In the genomic region with DNA sequence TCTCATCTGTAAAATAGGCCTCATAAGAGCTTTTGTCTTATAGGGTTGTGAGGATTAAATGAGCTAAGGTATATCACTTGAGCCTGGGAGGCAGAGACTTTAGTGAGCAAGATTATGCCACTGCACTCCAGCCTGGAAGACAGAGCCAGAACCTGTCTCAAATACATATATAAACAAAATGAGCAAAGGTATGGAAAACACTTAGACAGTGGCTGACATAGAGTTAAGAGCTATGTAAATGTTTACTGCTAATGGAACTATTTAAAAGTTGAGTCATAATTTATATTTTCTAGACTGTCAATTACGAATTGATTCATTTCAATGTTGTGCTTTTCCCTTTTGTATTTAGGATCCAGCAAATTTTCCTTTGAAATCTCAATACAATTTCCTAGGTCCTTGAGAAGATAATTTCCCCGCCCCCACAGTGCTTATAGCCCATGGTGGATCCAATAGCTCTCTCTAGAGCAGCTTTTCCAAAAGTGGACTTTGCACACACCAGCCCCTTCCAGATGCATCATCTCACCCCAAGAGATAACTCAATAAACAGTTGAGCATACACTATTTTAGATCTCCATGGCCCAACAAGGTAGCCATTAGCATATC, we compare ENCODE assay signal across 21 cellular contexts. TPM values are rescaled to one million over a fixed set of nuclear protein-coding genes. Genes with fewer than 3 reads are reported as not detected.
DNase-seq lines count a peak whose midpoint lies in the region; ATAC-seq, FAIRE-seq and TF ChIP-seq lines count a peak whose summit lies in the region.
"Had no signal": no experiment of that assay in that cellular context is flagged by ENCODE, and none has a peak within 500 bp of the region (broad histone marks: within the 10 kb centered on the region; RNA-seq: fewer than 3 reads in every experiment).

No MANE protein-coding gene starts in this region.

- H4K20me1 ChIP-seq in OCI-LY7 (ENCODE audit: insufficient read depth, low read length) (peaks cover 6% of the 10 kb centered on the region), astrocyte (ENCODE audit: insufficient read depth, low read length) (no peaks in the 10 kb centered on the region)

- H3K27ac ChIP-seq in OCI-LY7 (ENCODE audit: low read depth, low read length, poor library complexity, severe bottlenecking), result no peak overlapping the region
- H3K27ac ChIP-seq in astrocyte (ENCODE audit: low read depth, low read length), result no peak overlapping the region
- H3K27ac ChIP-seq: esophagus muscularis mucosa, KMS-11, left lung, SJCRH30, transverse colon had no signal

- no peak for ATAC-seq in stimulated activated naive CD8-positive, alpha-beta T cell treated with anti-CD3 and anti-CD28 coated beads, Interleukin-15, amount 100 ng/mL, for 72 hours
- no peak for ATAC-seq in GM19455 (IDR thresholded peaks at IDR 0.05; ENCODE audit: unreplicated experiment)
- ATAC-seq: activated CD4-positive, CD25-positive, alpha-beta regulatory T cell treated with anti-CD3 and anti-CD28 coated beads, Interleukin-2, amount 50 U/mL, for 24 hours; left lung had no signal

- DNase-seq in activated naive CD4-positive, alpha-beta T cell treated with anti-CD3 and anti-CD28 coated beads for 36 hours, result no peak
- DNase-seq in activated naive CD4-positive, alpha-beta T cell treated with anti-CD3 and anti-CD28 coated beads, Interleukin-2, amount 50 U/mL, for 16 hours, result no peak
- DNase-seq in OCI-LY7 (ENCODE audit: low spot score), result no peak
- no peak for DNase-seq in astrocyte (ENCODE audit: low read depth)
- DNase-seq in stimulated activated naive CD8-positive, alpha-beta T cell treated with anti-CD3 and anti-CD28 coated beads, Interleukin-15, amount 100 ng/mL, for 72 hours, result no peak
- no peak for DNase-seq in NCI-H526 (lab: John Stamatoyannopoulos, UW)
- DNase-seq in NCI-H2081 (lab: John Stamatoyannopoulos, UW), result no peak
- DNase-seq: amygdala; COR-L47; left lung; mucosa of descending colon; NCI-H1092 treated with DMSO at 0.1 percent for 48 hours; NCI-H774; SJCRH30; stimulated activated CD4-positive, alpha-beta T cell treated with anti-CD3 and anti-CD28 coated beads, Interleukin-12 subunit alpha, Interleukin-12 subunit beta, amount 100 ng/mL, for 4 hours; T1000; transverse colon had no signal

- peaks cover 52% of the 10 kb centered on the region for H3K36me3 Mint-ChIP-seq in activated naive CD4-positive, alpha-beta T cell treated with anti-CD3 and anti-CD28 coated beads for 36 hours (ENCODE audit: low read depth)
- H3K36me3 Mint-ChIP-seq in astrocyte (ENCODE audit: low read depth, unreplicated experiment), result peaks cover 3% of the 10 kb centered on the region

- H3K4me3 Mint-ChIP-seq in activated naive CD4-positive, alpha-beta T cell treated with anti-CD3 and anti-CD28 coated beads for 36 hours, result no peak overlapping the region
- H3K4me3 Mint-ChIP-seq in astrocyte (ENCODE audit: unreplicated experiment), result peak overlapping the region; percentile 34
- peak overlapping the region; percentile 82 to 85 for H3K4me3 Mint-ChIP-seq in stimulated activated naive CD8-positive, alpha-beta T cell treated with anti-CD3 and anti-CD28 coated beads, Interleukin-15, amount 100 ng/mL, for 72 hours

- CTCF ChIA-PET in activated naive CD4-positive, alpha-beta T cell treated with anti-CD3 and anti-CD28 coated beads for 36 hours (lab: Charles Lee), result interaction anchor here (0.5 to 4.1 kb wide), 14 partner anchors 11 to 148 kb away, joined by 3 to 51 read pairs (median 5); no protein-coding TSS in a partner anchor
- CTCF ChIA-PET in OCI-LY7 (lab: Charles Lee; ENCODE audit: unreplicated experiment), result interaction anchor here (0.5 to 1.1 kb wide), 5 partner anchors 11 to 147 kb away, joined by 3 to 5 read pairs (median 3); no protein-coding TSS in a partner anchor

- no peak for FAIRE-seq in astrocyte (lab: Jason Lieb, UNC)

- BruUV-seq in OCI-LY7 (replicated peaks; lab: Mats Ljungman, UMichigan), result TSS peak; percentile 24

- H3K4me2 ChIP-seq in OCI-LY7 (ENCODE audit: low read length) (peak overlapping the region; percentile 13; the same call in 1 of the 2 replicates), astrocyte (ENCODE audit: low read length) (no peak overlapping the region)
- H3K4me2 ChIP-seq: KMS-11 had no signal

- H3K9me3 ChIP-seq in OCI-LY7 (ENCODE audit: low read length) (no peaks in the 10 kb centered on the region), astrocyte (ENCODE audit: insufficient read depth, low read depth, low read length) (no peaks in the 10 kb centered on the region)
- H3K9me3 ChIP-seq: esophagus muscularis mucosa, left lung, mucosa of descending colon, SJCRH30, transverse colon had no signal

- peaks cover 80% of the 10 kb centered on the region for H3K4me1 Mint-ChIP-seq in activated naive CD4-positive, alpha-beta T cell treated with anti-CD3 and anti-CD28 coated beads for 36 hours (ENCODE audit: low read depth)
- H3K4me1 Mint-ChIP-seq in astrocyte (ENCODE audit: low read depth, unreplicated experiment), result peaks cover 42% of the 10 kb centered on the region
- peaks cover 99% of the 10 kb centered on the region for H3K4me1 Mint-ChIP-seq in stimulated activated naive CD8-positive, alpha-beta T cell treated with anti-CD3 and anti-CD28 coated beads, Interleukin-15, amount 100 ng/mL, for 72 hours

- H3K27me3 ChIP-seq in astrocyte (ENCODE audit: insufficient read depth, low read length), result no peaks in the 10 kb centered on the region
- H3K27me3 ChIP-seq: transverse colon had no signal

- peaks cover 63% of the 10 kb centered on the region for H3K4me1 ChIP-seq in OCI-LY7 (ENCODE audit: insufficient read depth, low read length, poor library complexity, severe bottlenecking)
- H3K4me1 ChIP-seq in astrocyte (ENCODE audit: insufficient read depth, low read length), result peaks cover 42% of the 10 kb centered on the region
- H3K4me1 ChIP-seq: esophagus muscularis mucosa, SJCRH30, transverse colon had no signal

- H3K27ac Mint-ChIP-seq in activated naive CD4-positive, alpha-beta T cell treated with anti-CD3 and anti-CD28 coated beads for 36 hours, result peak overlapping the region; percentile 82
- H3K27ac Mint-ChIP-seq in astrocyte (ENCODE audit: unreplicated experiment), result no peak overlapping the region
- H3K27ac Mint-ChIP-seq in stimulated activated naive CD8-positive, alpha-beta T cell treated with anti-CD3 and anti-CD28 coated beads, Interleukin-15, amount 100 ng/mL, for 72 hours, result peak overlapping the region; percentile 85 to 87

- H3K4me3 ChIP-seq in OCI-LY7 (ENCODE audit: low read depth, low read length, poor library complexity, severe bottlenecking) (no peak overlapping the region), astrocyte (ENCODE audit: insufficient read depth, low read depth, low read length) (no peak overlapping the region)
- H3K4me3 ChIP-seq: esophagus muscularis mucosa, left lung, mucosa of descending colon, SJCRH30, transverse colon had no signal

- no peaks in the 10 kb centered on the region for H3K9me2 ChIP-seq in OCI-LY7 (ENCODE audit: insufficient read depth, low read length)

- intact Hi-C loops in activated naive CD4-positive, alpha-beta T cell treated with anti-CD3 and anti-CD28 coated beads for 36 hours (cut with micrococcal nuclease), result loop anchor here (10.0 kb wide), 1 partner anchor 523 kb away; no protein-coding TSS in a partner anchor
- intact Hi-C loops in OCI-LY7 (cut with micrococcal nuclease; ENCODE audit: unreplicated experiment), result loop anchor here (1.0 kb wide), 1 partner anchor 85 kb away; no protein-coding TSS in a partner anchor

- POLR2A ChIA-PET in OCI-LY7 (lab: Charles Lee), result interaction anchor here (0.5 to 0.6 kb wide), 5 partner anchors 12 to 499 kb away, joined by 3 to 5 read pairs (median 4); no protein-coding TSS in a partner anchor

- no peaks in the 10 kb centered on the region for H3K9me3 Mint-ChIP-seq in activated naive CD4-positive, alpha-beta T cell treated with anti-CD3 and anti-CD28 coated beads for 36 hours
- H3K9me3 Mint-ChIP-seq in astrocyte (ENCODE audit: unreplicated experiment), result no peaks in the 10 kb centered on the region
- no peaks in the 10 kb centered on the region for H3K9me3 Mint-ChIP-seq in stimulated activated naive CD8-positive, alpha-beta T cell treated with anti-CD3 and anti-CD28 coated beads, Interleukin-15, amount 100 ng/mL, for 72 hours

- no peaks in the 10 kb centered on the region for H3K79me2 ChIP-seq in OCI-LY7 (ENCODE audit: insufficient read depth, low read depth, low read length)
- H3K79me2 ChIP-seq in astrocyte (ENCODE audit: insufficient read depth, low read length), result no peaks in the 10 kb centered on the region

- H3K36me3 ChIP-seq in OCI-LY7 (ENCODE audit: insufficient read depth, low read length) (peaks cover 7% of the 10 kb centered on the region; the same call in 1 of the 2 replicates), astrocyte (ENCODE audit: insufficient read depth, low read length) (no peaks in the 10 kb centered on the region)
- H3K36me3 ChIP-seq: esophagus muscularis mucosa, left lung, SJCRH30, transverse colon had no signal

- no peak overlapping the region for H2AFZ ChIP-seq in OCI-LY7 (ENCODE audit: low read length)
- no peak overlapping the region for H2AFZ ChIP-seq in astrocyte (ENCODE audit: low read depth, low read length)

- TF ChIP-seq CTCF in OCI-LY7 (conservative IDR thresholded peaks at IDR 0.05; ENCODE audit: low read length), result no peak
- no peak for TF ChIP-seq CTCF in astrocyte (IDR thresholded peaks at IDR 0.05; ENCODE audit: insufficient read depth, low read depth, low read length)

- H3K9ac ChIP-seq in astrocyte (ENCODE audit: low read length), result no peak overlapping the region
- H3K9ac ChIP-seq: KMS-11 had no signal

- H3K27me3 Mint-ChIP-seq in activated naive CD4-positive, alpha-beta T cell treated with anti-CD3 and anti-CD28 coated beads for 36 hours (ENCODE audit: low read depth), result no peaks in the 10 kb centered on the region
- peaks cover 2% of the 10 kb centered on the region for H3K27me3 Mint-ChIP-seq in astrocyte (ENCODE audit: low read depth, unreplicated experiment)
- no peaks in the 10 kb centered on the region for H3K27me3 Mint-ChIP-seq in stimulated activated naive CD8-positive, alpha-beta T cell treated with anti-CD3 and anti-CD28 coated beads, Interleukin-15, amount 100 ng/mL, for 72 hours

RNA-seq across cellular contexts. Expression of a gene that starts 21.8 kb away (rescaled TPM):
- total RNA-seq in activated naive CD4-positive, alpha-beta T cell treated with anti-CD3 and anti-CD28 coated beads for 36 hours, result 10 to 100 TPM; 72.3 to 83.8 TPM
- 9.5 and 12.2 TPM in 2 replicates for total RNA-seq in OCI-LY7 (2014; rRNA removed; shearing (Covaris generic))
- total RNA-seq in OCI-LY7 (2022) (39.5 and 41.1 TPM in 2 replicates), astrocyte (2.1 and 2.5 TPM in 2 replicates)
